In the genomic region with DNA sequence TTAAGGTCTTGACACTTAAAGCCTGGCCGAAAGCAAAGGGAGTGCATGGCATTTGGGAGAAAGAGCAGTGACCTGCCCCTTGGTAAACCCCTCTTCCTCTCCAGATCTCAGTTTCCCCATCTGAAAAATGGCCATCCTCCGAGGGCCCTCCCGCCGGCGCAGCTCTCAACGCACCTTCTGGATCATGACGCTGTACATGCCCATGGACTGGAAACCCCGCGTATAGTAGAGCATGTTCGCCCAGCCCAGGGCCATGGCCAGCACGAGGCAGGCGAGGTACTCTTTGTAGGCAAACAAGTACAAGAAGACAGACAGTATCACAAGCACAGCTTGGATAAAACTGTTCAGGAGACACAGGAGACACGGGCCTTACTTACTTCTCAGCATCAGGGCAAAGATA, we compare ENCODE assay signal across 37 cellular contexts. TPM values are rescaled to one million over a fixed set of nuclear protein-coding genes. Genes with fewer than 3 reads are reported as not detected.
"Had no signal": no experiment of that assay in that cellular context is flagged by ENCODE, and none has a peak within 500 bp of the region (broad histone marks: within the 10 kb centered on the region; RNA-seq: fewer than 3 reads in every experiment).

No MANE protein-coding gene starts in this region.

- H3K36me3 Mint-ChIP-seq: activated CD8-positive, alpha-beta memory T cell treated with anti-CD3 and anti-CD28 coated beads, Interleukin-2, amount 10 ng/mL, durations not matched to agents 7 days and 5 days; activated naive CD8-positive, alpha-beta T cell treated with anti-CD3 and anti-CD28 coated beads for 36 hours had no signal

- H3K36me3 ChIP-seq: brain microvascular endothelial cell, cardiac muscle cell, MG63, WERI-Rb-1 had no signal

- H3K9me3 ChIP-seq: MG63 had no signal

- ATAC-seq: activated CD8-positive, alpha-beta memory T cell treated with anti-CD3 and anti-CD28 coated beads, Interleukin-2, amount 10 ng/mL, durations not matched to agents 7 days and 5 days; Right ventricle myocardium inferior had no signal

- H3K27me3 Mint-ChIP-seq: activated CD4-positive, alpha-beta memory T cell treated with anti-CD3 and anti-CD28 coated beads, Interleukin-2, amount 10 ng/mL, durations not matched to agents 7 days and 5 days; activated CD8-positive, alpha-beta memory T cell treated with anti-CD3 and anti-CD28 coated beads, Interleukin-2, amount 10 ng/mL, durations not matched to agents 7 days and 5 days; activated naive CD8-positive, alpha-beta T cell treated with anti-CD3 and anti-CD28 coated beads for 36 hours; central memory CD8-positive, alpha-beta T cell had no signal

- H3K4me1 Mint-ChIP-seq: activated CD4-positive, alpha-beta memory T cell treated with anti-CD3 and anti-CD28 coated beads, Interleukin-2, amount 10 ng/mL, durations not matched to agents 7 days and 5 days; activated CD8-positive, alpha-beta memory T cell treated with anti-CD3 and anti-CD28 coated beads, Interleukin-2, amount 10 ng/mL, durations not matched to agents 7 days and 5 days; activated naive CD8-positive, alpha-beta T cell treated with anti-CD3 and anti-CD28 coated beads for 36 hours; central memory CD8-positive, alpha-beta T cell had no signal

- H3K9me3 Mint-ChIP-seq: activated CD4-positive, alpha-beta memory T cell treated with anti-CD3 and anti-CD28 coated beads, Interleukin-2, amount 10 ng/mL, durations not matched to agents 7 days and 5 days; activated naive CD8-positive, alpha-beta T cell treated with anti-CD3 and anti-CD28 coated beads for 36 hours; central memory CD8-positive, alpha-beta T cell had no signal

- H3K27ac Mint-ChIP-seq: activated CD4-positive, alpha-beta memory T cell treated with anti-CD3 and anti-CD28 coated beads, Interleukin-2, amount 10 ng/mL, durations not matched to agents 7 days and 5 days; activated CD8-positive, alpha-beta memory T cell treated with anti-CD3 and anti-CD28 coated beads, Interleukin-2, amount 10 ng/mL, durations not matched to agents 7 days and 5 days; activated naive CD8-positive, alpha-beta T cell treated with anti-CD3 and anti-CD28 coated beads for 36 hours had no signal

- H3K4me2 ChIP-seq: PC-9 had no signal

- H3K27me3 ChIP-seq: brain microvascular endothelial cell, cardiac muscle cell, MG63 had no signal

- H3K27ac ChIP-seq: brain microvascular endothelial cell, cardiac muscle cell, PC-9, RWPE1, WERI-Rb-1 had no signal

- H3K4me3 Mint-ChIP-seq: activated CD4-positive, alpha-beta memory T cell treated with anti-CD3 and anti-CD28 coated beads, Interleukin-2, amount 10 ng/mL, durations not matched to agents 7 days and 5 days; activated CD8-positive, alpha-beta memory T cell treated with anti-CD3 and anti-CD28 coated beads, Interleukin-2, amount 10 ng/mL, durations not matched to agents 7 days and 5 days; activated naive CD8-positive, alpha-beta T cell treated with anti-CD3 and anti-CD28 coated beads for 36 hours; central memory CD8-positive, alpha-beta T cell had no signal

- H3K4me3 ChIP-seq: cardiac muscle cell, MG63, PC-9 had no signal

- DNase-seq: activated CD4-positive, alpha-beta memory T cell treated with anti-CD3 and anti-CD28 coated beads, Interleukin-2, amount 10 ng/mL, durations not matched to agents 7 days and 5 days; activated CD4-positive, alpha-beta T cell treated with anti-CD3 and anti-CD28 coated beads for 1 hour; activated CD4-positive, alpha-beta T cell treated with anti-CD3 and anti-CD28 coated beads for 48 hours; activated CD4-positive, CD25-positive, alpha-beta regulatory T cell; activated CD8-positive, alpha-beta memory T cell treated with anti-CD3 and anti-CD28 coated beads for 24 hours; activated CD8-positive, alpha-beta memory T cell treated with anti-CD3 and anti-CD28 coated beads, Interleukin-2, amount 10 ng/mL, durations not matched to agents 7 days and 5 days; activated CD8-positive, alpha-beta memory T cell treated with anti-CD3 and anti-CD28 coated beads, Interleukin-2, amount 50 U/mL, for 48 hours; activated effector memory CD4-positive, alpha-beta T cell treated with anti-CD3 and anti-CD28 coated beads, Interleukin-2, amount 50 U/mL, for 16 hours; activated naive CD4-positive, alpha-beta T cell; activated naive CD4-positive, alpha-beta T cell treated with anti-CD3 and anti-CD28 coated beads, Interleukin-2, amount 50 U/mL, for 16 hours; activated naive CD8-positive, alpha-beta T cell treated with anti-CD3 and anti-CD28 coated beads for 36 hours; activated T-cell treated with anti-CD3 and anti-CD28 coated beads, Interleukin-2, amount 50 U/mL, for 48 hours; amniotic stem cell; brain microvascular endothelial cell; Karpas-422; KBM-7; MG63; NCI-H1048; NCI-H1105 treated with DMSO at 0.1 percent for 48 hours; NCI-H1436 treated with DMSO at 0.1 percent for 48 hours; NCI-H1694 treated with DMSO at 0.1 percent for 48 hours; NCI-H2029; NCI-H345; NCI-H524 treated with DMSO at 0.1 percent for 48 hours; NCI-H748 treated with DMSO at 0.1 percent for 48 hours; PC-9; SW 1271; T-helper 1 cell; T-helper 2 cell; T-helper 9 cell; WERI-Rb-1 had no signal

- H2AFZ ChIP-seq: PC-9 had no signal

RNA-seq across cellular contexts. Expression of a gene that starts 48.2 kb away (rescaled TPM):
- total RNA-seq: activated CD4-positive, alpha-beta memory T cell treated with anti-CD3 and anti-CD28 coated beads, Interleukin-2, amount 10 ng/mL, durations not matched to agents 7 days and 5 days; activated CD8-positive, alpha-beta memory T cell treated with anti-CD3 and anti-CD28 coated beads, Interleukin-2, amount 10 ng/mL, durations not matched to agents 7 days and 5 days; activated naive CD8-positive, alpha-beta T cell treated with anti-CD3 and anti-CD28 coated beads for 36 hours; cardiac muscle cell; NCI-H460; OCI-LY7; PC-9 had no signal
- polyA plus RNA-seq: cardiac muscle cell had no signal

RNA-seq across cellular contexts. Expression of a gene that starts 52.4 kb away (rescaled TPM):
- total RNA-seq: activated CD4-positive, alpha-beta memory T cell treated with anti-CD3 and anti-CD28 coated beads, Interleukin-2, amount 10 ng/mL, durations not matched to agents 7 days and 5 days; cardiac muscle cell; NCI-H460; OCI-LY7; PC-9 had no signal
- polyA plus RNA-seq: cardiac muscle cell had no signal
